ENCODE assay signal across 7 cellular contexts in genomic region chrX:37926700-37927099, GRCh38.
DNase-seq lines count a peak whose midpoint lies in the region; ATAC-seq and TF ChIP-seq lines count a peak whose summit lies in the region.

No MANE protein-coding gene starts in this region.

- no peaks in the 10 kb centered on the region for H3F3A ChIP-seq in SU-DHL-6 (ENCODE audit: insufficient read depth)

- H2AFZ ChIP-seq in SU-DHL-6 (ENCODE audit: low read depth, low read length, severe bottlenecking): no peak overlapping the region

- H3K4me3 ChIP-seq in GM12864 (ENCODE audit: low read depth, low read length) (no peak overlapping the region), SU-DHL-6 (ENCODE audit: insufficient read depth, low read length, poor library complexity, severe bottlenecking) (no peak overlapping the region), thoracic aorta (no peak overlapping the region)

- ATAC-seq in thoracic aorta (ENCODE audit: insufficient number of reproducible peaks, low FRiP score, low read depth): no peak
- no peak for ATAC-seq in HG03025 (IDR thresholded peaks at IDR 0.05; ENCODE audit: low FRiP score, unreplicated experiment)
- ATAC-seq in GM21576 (IDR thresholded peaks at IDR 0.05; ENCODE audit: unreplicated experiment): no peak

- H3K27me3 ChIP-seq in SU-DHL-6 (ENCODE audit: low read length) (no peaks in the 10 kb centered on the region), thoracic aorta (replicated peaks; ENCODE audit: insufficient read depth) (no peaks in the 10 kb centered on the region)

- no peaks in the 10 kb centered on the region for H3K36me3 ChIP-seq in SU-DHL-6 (ENCODE audit: low read length)
- no peaks in the 10 kb centered on the region for H3K36me3 ChIP-seq in thoracic aorta

- H3K79me2 ChIP-seq in SU-DHL-6 (ENCODE audit: insufficient read depth, low read length): no peaks in the 10 kb centered on the region

- no peaks in the 10 kb centered on the region for H3K9me2 ChIP-seq in SU-DHL-6 (replicated peaks; ENCODE audit: insufficient read depth, low read length)

- no peaks in the 10 kb centered on the region for H4K20me1 ChIP-seq in SU-DHL-6 (ENCODE audit: low read depth, low read length)

- TF ChIP-seq CTCF in GM12864 (IDR thresholded peaks at IDR 0.05; ENCODE audit: low read depth, low read length, missing control alignments) (peak; percentile 21), SU-DHL-6 (IDR thresholded peaks at IDR 0.05; ENCODE audit: insufficient read depth, low read length, poor library complexity, severe bottlenecking) (peak; percentile 42), thoracic aorta (IDR thresholded peaks at IDR 0.05) (peak; percentile 28)

- DNase-seq in GM12864 (ENCODE audit: low read depth) (no peak), Kasumi-1 (lab: John Stamatoyannopoulos, UW) (peak; percentile 52 to 65), glomerular visceral epithelial cell (ENCODE audit: extremely low spot score) (peak; percentile 33), thoracic aorta (ENCODE audit: low spot score) (no peak)

- H3K4me1 ChIP-seq in thoracic aorta (ENCODE audit: control insufficient read depth in 1 of 2, low read depth in 2 of 2): no peaks in the 10 kb centered on the region

- H3K9me3 ChIP-seq in SU-DHL-6 (ENCODE audit: insufficient read depth, low read length): no peaks in the 10 kb centered on the region
- H3K9me3 ChIP-seq in thoracic aorta: no peaks in the 10 kb centered on the region

- no peak overlapping the region for H3K9ac ChIP-seq in SU-DHL-6 (ENCODE audit: low read length)

- no peak overlapping the region for H3K4me2 ChIP-seq in SU-DHL-6 (ENCODE audit: low read depth, low read length, poor library complexity, severe bottlenecking)

- H3K27ac ChIP-seq in SU-DHL-6 (ENCODE audit: low read depth, low read length) (no peak overlapping the region), thoracic aorta (no peak overlapping the region)

Comparison
In these comparisons a context has a peak if more than half of its experiments do, and no peak if none do; other contexts are left out.
1. DNase-seq: peak in Kasumi-1 (2 of 2) and glomerular visceral epithelial cell (single experiment); none in GM12864 (single experiment) and thoracic aorta (single experiment).
2. Peak in every context shown above with its lines, with median percentiles within 50 percentile points of each other: CTCF ChIP-seq.